In the genomic region with DNA sequence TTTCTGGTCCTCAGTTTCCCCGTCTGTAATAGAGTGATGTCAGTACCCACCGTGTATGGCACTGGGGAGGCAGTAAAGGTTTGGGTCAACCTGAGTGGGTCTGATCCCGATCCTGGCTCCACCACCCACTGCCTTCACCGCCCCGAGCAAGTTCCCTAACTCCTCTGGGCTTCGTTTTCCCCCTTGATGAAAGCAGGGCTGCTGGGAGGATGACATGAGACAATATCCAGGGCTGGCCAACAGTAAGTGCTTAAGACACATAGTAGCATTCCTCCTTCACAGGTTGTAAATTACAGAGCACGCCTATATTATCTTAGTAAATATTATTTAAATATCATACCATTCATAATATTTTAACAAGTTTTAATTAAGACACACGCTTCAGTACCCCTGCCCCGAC, we compare ENCODE assay signal across 11 cellular contexts. TPM values are rescaled to one million over a fixed set of nuclear protein-coding genes. Genes with fewer than 3 reads are reported as not detected.
DNase-seq lines count a peak whose midpoint lies in the region; ATAC-seq and TF ChIP-seq lines count a peak whose summit lies in the region.
"Had no signal": no experiment of that assay in that cellular context is flagged by ENCODE, and none has a peak within 500 bp of the region (broad histone marks: within the 10 kb centered on the region; RNA-seq: fewer than 3 reads in every experiment).

No MANE protein-coding gene starts in this region.

- intact Hi-C loops in PC-3 (cut with micrococcal nuclease): no loop called here

- TSS peak; percentile 56 for BruUV-seq in PC-3 (replicated peaks; lab: Mats Ljungman, UMichigan)

- POLR2A ChIA-PET in PC-3 (lab: Charles Lee; ENCODE audit: unreplicated experiment): interaction anchor here (0.6 kb wide), 1 partner anchor 24 kb away, joined by 3 read pairs; no protein-coding TSS in a partner anchor

- H4K20me1 ChIP-seq in PC-3 (ENCODE audit: low read length) (no peaks in the 10 kb centered on the region), osteoblast (ENCODE audit: insufficient read depth, low read length) (no peaks in the 10 kb centered on the region)

- TF ChIP-seq CTCF in AG10803 (conservative IDR thresholded peaks at IDR 0.05; ENCODE audit: low read length) (no peak), PC-3 (conservative IDR thresholded peaks at IDR 0.05; ENCODE audit: low read depth, low read length) (no peak), epithelial cell of esophagus (IDR thresholded peaks at IDR 0.05; ENCODE audit: insufficient read depth, low read depth, low read length, missing control alignments) (no peak), osteoblast (IDR thresholded peaks at IDR 0.05; ENCODE audit: extremely low read depth, low read depth, low read length) (no peak)

- peak overlapping the region; percentile 79 for H3K9ac ChIP-seq in PC-3 (ENCODE audit: low read length)

- DNase-seq in AG10803 (ENCODE audit: low read depth): no peak
- peak; percentile 32 for DNase-seq in PC-3
- DNase-seq in epithelial cell of esophagus (ENCODE audit: low read depth): peak; percentile 27
- DNase-seq in osteoblast (ENCODE audit: insufficient read length, low spot score, missing footprints): no peak
- no peak for DNase-seq in GF-D8 (lab: John Stamatoyannopoulos, UW)
- DNase-seq: NCI-H446 treated with DMSO at 0.1 percent for 48 hours, T1000 had no signal

- CTCF ChIA-PET in PC-3 (lab: Charles Lee): no interaction called here

- H2AFZ ChIP-seq in PC-3 (ENCODE audit: low read length) (peak overlapping the region; percentile 95), osteoblast (ENCODE audit: low read length) (peak overlapping the region; percentile 73)

- H3K27ac ChIP-seq in PC-3 (ENCODE audit: low read length): no peak overlapping the region
- no peak overlapping the region for H3K27ac ChIP-seq in osteoblast (ENCODE audit: low read depth, low read length)

- H3K4me1 ChIP-seq in PC-3 (ENCODE audit: insufficient read depth, low read length) (peaks cover 38% of the 10 kb centered on the region), osteoblast (ENCODE audit: insufficient read depth, low read length) (peaks cover 8% of the 10 kb centered on the region)

- H3K9me3 ChIP-seq in PC-3 (ENCODE audit: low read length) (no peaks in the 10 kb centered on the region), osteoblast (ENCODE audit: low read depth, low read length) (no peaks in the 10 kb centered on the region)

- no peaks in the 10 kb centered on the region for H3K9me2 ChIP-seq in PC-3 (replicated peaks; ENCODE audit: low read length)

- H3K79me2 ChIP-seq in PC-3 (ENCODE audit: low read length): peaks cover 27% of the 10 kb centered on the region
- H3K79me2 ChIP-seq in osteoblast (ENCODE audit: insufficient read depth, low read length): no peaks in the 10 kb centered on the region

- H3K27me3 ChIP-seq in PC-3 (ENCODE audit: low read length) (no peaks in the 10 kb centered on the region), osteoblast (ENCODE audit: insufficient read depth, low read length) (no peaks in the 10 kb centered on the region)

- peaks cover 3% of the 10 kb centered on the region for H3F3A ChIP-seq in PC-3 (ENCODE audit: low read length, unreplicated experiment)

- H3K36me3 ChIP-seq in PC-3 (ENCODE audit: low read depth, low read length) (no peaks in the 10 kb centered on the region), osteoblast (ENCODE audit: insufficient read depth, low read length) (no peaks in the 10 kb centered on the region)

- H3K4me3 ChIP-seq in AG10803 (ENCODE audit: low read length) (peak overlapping the region; percentile 65), PC-3 (ENCODE audit: low read length) (peak overlapping the region; percentile 85), epithelial cell of esophagus (ENCODE audit: low read length) (peak overlapping the region; percentile 64), osteoblast (ENCODE audit: insufficient read depth, low read length) (peak overlapping the region; percentile 69)

- H3K4me2 ChIP-seq in PC-3 (ENCODE audit: low read length) (peak overlapping the region; percentile 97), osteoblast (ENCODE audit: insufficient read depth, low read length) (peak overlapping the region; percentile 78)

- ATAC-seq in PC-3: peak; percentile 17
- no peak for ATAC-seq in GM21723 (IDR thresholded peaks at IDR 0.05; ENCODE audit: unreplicated experiment)
- ATAC-seq in GM18520 (IDR thresholded peaks at IDR 0.05; ENCODE audit: unreplicated experiment): no peak
- no peak for ATAC-seq in GM18909 (IDR thresholded peaks at IDR 0.05; ENCODE audit: poor library complexity, unreplicated experiment)

RNA-seq across cellular contexts. Expression of a gene that starts 0.6 kb away (rescaled TPM):
- total RNA-seq in PC-3 (2014; rRNA removed): 48.0 and 57.2 TPM in 2 replicates
- 1.2 and 2.5 TPM in 2 replicates for total RNA-seq in osteoblast
- total RNA-seq: neural crest cell had no signal

RNA-seq across cellular contexts. Expression of a gene that starts 51.2 kb away (rescaled TPM):
- 345 and 415 TPM in 2 replicates for total RNA-seq in PC-3 (2014; rRNA removed)
- total RNA-seq in osteoblast: 127 and 152 TPM in 2 replicates

RNA-seq across cellular contexts. Expression of a gene that starts 51.8 kb away (rescaled TPM):
- total RNA-seq in PC-3 (2014; rRNA removed) (69.6 and 85.9 TPM in 2 replicates), osteoblast (111 and 140 TPM in 2 replicates)

Comparison
In these comparisons a context has a peak if more than half of its experiments do, and no peak if none do; other contexts are left out.
1. DNase-seq: peak in PC-3 (single experiment) and epithelial cell of esophagus (single experiment); none in AG10803 (single experiment), osteoblast (single experiment) and GF-D8 (single experiment).
2. RNA of a gene that starts 0.6 kb away (total RNA-seq): 48.0 to 57.2 TPM in PC-3; 1.2 to 2.5 TPM in osteoblast; every median in the first group is over 10 times any median in the second.
3. Peak in every context shown above with its lines, with median percentiles within 50 percentile points of each other: H3K4me3 ChIP-seq.